ENCODE assay signal across 9 cellular contexts in genomic region chr2:233332125-233332524, GRCh38. TPM values are rescaled to one million over a fixed set of nuclear protein-coding genes. Genes with fewer than 3 reads are reported as not detected.
DNase-seq lines count a peak whose midpoint lies in the region; ATAC-seq and TF ChIP-seq lines count a peak whose summit lies in the region.
"Had no signal": no experiment of that assay in that cellular context is flagged by ENCODE, and none has a peak within 500 bp of the region (broad histone marks: within the 10 kb centered on the region; RNA-seq: fewer than 3 reads in every experiment).

No MANE protein-coding gene starts in this region.

- intact Hi-C loops in activated CD4-positive, alpha-beta memory T cell treated with anti-CD3 and anti-CD28 coated beads for 36 hours (cut with micrococcal nuclease) = loop anchor here (5.0 kb wide), 1 partner anchor 65 kb away; no protein-coding TSS in a partner anchor
- intact Hi-C loops in left lung (cut with DNase I) = no loop called here

- no peaks in the 10 kb centered on the region for H3K27me3 ChIP-seq in left lung
- no peaks in the 10 kb centered on the region for H3K27me3 ChIP-seq in suprapubic skin

- peaks cover 58% of the 10 kb centered on the region for H3K4me1 Mint-ChIP-seq in activated naive CD4-positive, alpha-beta T cell treated with anti-CD3 and anti-CD28 coated beads, Interleukin-2, amount 10 ng/mL, durations not matched to agents 7 days and 5 days
- H3K4me1 Mint-ChIP-seq in activated CD4-positive, alpha-beta memory T cell treated with anti-CD3 and anti-CD28 coated beads for 36 hours (ENCODE audit: low read depth) = peaks cover 31% of the 10 kb centered on the region

- TF ChIP-seq EP300 in suprapubic skin (IDR thresholded peaks at IDR 0.05) = no peak

- WGBS in suprapubic skin = 86% methylated on average over 4 of the region's 4 CpGs

- peak overlapping the region; percentile 24 for H3K4me3 Mint-ChIP-seq in activated naive CD4-positive, alpha-beta T cell treated with anti-CD3 and anti-CD28 coated beads, Interleukin-2, amount 10 ng/mL, durations not matched to agents 7 days and 5 days
- no peak overlapping the region for H3K4me3 Mint-ChIP-seq in activated CD4-positive, alpha-beta memory T cell treated with anti-CD3 and anti-CD28 coated beads for 36 hours

- H3K27ac ChIP-seq in left lung (peak overlapping the region; percentile 73 to 94), suprapubic skin (peak overlapping the region; percentile 50)

- DNase-seq in activated naive CD4-positive, alpha-beta T cell treated with anti-CD3 and anti-CD28 coated beads, Interleukin-2, amount 10 ng/mL, durations not matched to agents 7 days and 5 days = no peak
- DNase-seq in activated naive CD4-positive, alpha-beta T cell (lab: John Stamatoyannopoulos, UW) = no peak
- no peak for DNase-seq in activated CD4-positive, alpha-beta memory T cell treated with anti-CD3 and anti-CD28 coated beads for 36 hours
- peak in 1 of 2 donors; percentile 20 for DNase-seq in left lung
- no peak for DNase-seq in suprapubic skin (ENCODE audit: low spot score in 2 of 2)
- DNase-seq in NCI-H1417 (lab: John Stamatoyannopoulos, UW) = no peak
- DNase-seq in putamen (ENCODE audit: low spot score) = no peak
- DNase-seq in stimulated activated naive CD4-positive, alpha-beta T cell treated with Interleukin-2 at 50 U/mL for 16 hours (lab: John Stamatoyannopoulos, UW) = no peak

- CTCF ChIA-PET in activated naive CD4-positive, alpha-beta T cell treated with anti-CD3 and anti-CD28 coated beads, Interleukin-2, amount 10 ng/mL, durations not matched to agents 7 days and 5 days (lab: Charles Lee) = interaction anchor here (0.9 to 2.1 kb wide), 5 partner anchors 11 to 64 kb away, joined by 4 to 11 read pairs (median 5); partner anchors contain the start of gene DGKD
- CTCF ChIA-PET in activated CD4-positive, alpha-beta memory T cell treated with anti-CD3 and anti-CD28 coated beads for 36 hours (lab: Charles Lee) = interaction anchor here (0.9 to 2.2 kb wide), 4 partner anchors 12 to 111 kb away, joined by 3 to 11 read pairs (median 7); no protein-coding TSS in a partner anchor

- peaks cover 10% of the 10 kb centered on the region for H3K36me3 Mint-ChIP-seq in activated naive CD4-positive, alpha-beta T cell treated with anti-CD3 and anti-CD28 coated beads, Interleukin-2, amount 10 ng/mL, durations not matched to agents 7 days and 5 days
- no peaks in the 10 kb centered on the region for H3K36me3 Mint-ChIP-seq in activated CD4-positive, alpha-beta memory T cell treated with anti-CD3 and anti-CD28 coated beads for 36 hours

- H3K9me3 Mint-ChIP-seq in activated naive CD4-positive, alpha-beta T cell treated with anti-CD3 and anti-CD28 coated beads, Interleukin-2, amount 10 ng/mL, durations not matched to agents 7 days and 5 days = peaks cover 5% of the 10 kb centered on the region
- H3K9me3 Mint-ChIP-seq in activated CD4-positive, alpha-beta memory T cell treated with anti-CD3 and anti-CD28 coated beads for 36 hours = no peaks in the 10 kb centered on the region

- TF ChIP-seq POLR2A in suprapubic skin (IDR thresholded peaks at IDR 0.05) = no peak

- peaks cover 19% of the 10 kb centered on the region for H3K27me3 Mint-ChIP-seq in activated naive CD4-positive, alpha-beta T cell treated with anti-CD3 and anti-CD28 coated beads, Interleukin-2, amount 10 ng/mL, durations not matched to agents 7 days and 5 days
- H3K27me3 Mint-ChIP-seq in activated CD4-positive, alpha-beta memory T cell treated with anti-CD3 and anti-CD28 coated beads for 36 hours = no peaks in the 10 kb centered on the region

- TF ChIP-seq CTCF in left lung (IDR thresholded peaks at IDR 0.05) = no peak
- TF ChIP-seq CTCF in suprapubic skin (IDR thresholded peaks at IDR 0.05) = no peak

- H3K9me3 ChIP-seq in left lung (no peaks in the 10 kb centered on the region), suprapubic skin (no peaks in the 10 kb centered on the region)

- no peaks in the 10 kb centered on the region for H3K36me3 ChIP-seq in left lung
- H3K36me3 ChIP-seq in suprapubic skin = no peaks in the 10 kb centered on the region

- no peak overlapping the region for H3K4me3 ChIP-seq in left lung
- no peak overlapping the region for H3K4me3 ChIP-seq in suprapubic skin

- POLR2A ChIA-PET in activated CD4-positive, alpha-beta memory T cell treated with anti-CD3 and anti-CD28 coated beads for 36 hours (lab: Charles Lee) = interaction anchor here (1.1 kb wide), 1 partner anchor 22 kb away, joined by 3 read pairs; no protein-coding TSS in a partner anchor

- peak overlapping the region; percentile 98 for H3K27ac Mint-ChIP-seq in activated naive CD4-positive, alpha-beta T cell treated with anti-CD3 and anti-CD28 coated beads, Interleukin-2, amount 10 ng/mL, durations not matched to agents 7 days and 5 days
- H3K27ac Mint-ChIP-seq in activated CD4-positive, alpha-beta memory T cell treated with anti-CD3 and anti-CD28 coated beads for 36 hours = peak overlapping the region; percentile 88

- H3K4me1 ChIP-seq in left lung (peaks cover 0 to 38% of the 10 kb centered on the region in 2 donors), suprapubic skin (no peaks in the 10 kb centered on the region)

- no peak for ATAC-seq in left lung

RNA-seq across cellular contexts. Expression of gene DGKD, which starts 22.2 kb away (rescaled TPM):
- total RNA-seq in activated CD4-positive, alpha-beta memory T cell treated with anti-CD3 and anti-CD28 coated beads for 36 hours = 10 to 100 TPM; 44.2 to 46.4 TPM
- total RNA-seq in left lung = 10 to 100 TPM; 87.7 to 98.0 TPM
- total RNA-seq in suprapubic skin = 10 to 100 TPM in 2 of 4 donors, 1 to 10 TPM in 2; 7.0 to 55.4 (median 10.9) TPM

RNA-seq across cellular contexts. Expression of gene SAG, which starts 24.5 kb away (rescaled TPM):
- total RNA-seq in activated CD4-positive, alpha-beta memory T cell treated with anti-CD3 and anti-CD28 coated beads for 36 hours = 1 to 10 TPM in 1 of 2 experiments, under 1 TPM in 1; 0.27 to 1.3 TPM
- total RNA-seq in left lung = not detected
- total RNA-seq in suprapubic skin = not detected
- total RNA-seq: fibroblast of lung had no signal
